In the genomic region with DNA sequence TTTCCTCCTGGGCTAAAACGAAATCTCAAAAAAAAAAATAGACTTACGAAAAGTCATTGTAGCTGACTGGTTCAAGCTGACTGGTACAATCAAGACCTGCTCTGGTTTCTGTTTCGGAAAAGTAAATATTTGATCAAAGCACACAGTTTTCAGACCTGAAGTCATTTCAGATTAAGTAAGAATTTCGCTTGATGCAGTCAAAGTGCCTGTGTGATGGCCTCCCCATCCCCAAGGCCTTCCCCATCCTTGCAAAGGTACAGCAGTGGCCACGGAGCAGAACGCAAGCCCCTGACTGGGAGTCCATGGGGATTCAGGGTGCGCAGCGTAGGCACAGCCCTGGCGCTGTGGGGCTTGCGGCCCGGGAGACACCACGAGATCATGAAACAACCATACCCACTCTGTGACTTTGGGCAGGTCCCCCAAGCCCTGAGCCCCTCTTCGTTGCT, we compare ENCODE assay signal across 9 cellular contexts. TPM values are rescaled to one million over a fixed set of nuclear protein-coding genes. Genes with fewer than 3 reads are reported as not detected.
DNase-seq lines count a peak whose midpoint lies in the region; ATAC-seq and TF ChIP-seq lines count a peak whose summit lies in the region.
"Had no signal": no experiment of that assay in that cellular context is flagged by ENCODE, and none has a peak within 500 bp of the region (broad histone marks: within the 10 kb centered on the region; RNA-seq: fewer than 3 reads in every experiment).

No MANE protein-coding gene starts in this region.

- no peaks in the 10 kb centered on the region for H3K36me3 ChIP-seq in GM23338 (ENCODE audit: insufficient read depth)
- H3K36me3 ChIP-seq in neutrophil: peaks cover 65% of the 10 kb centered on the region

- H3K27me3 ChIP-seq in GM23338 (ENCODE audit: insufficient read depth): no peaks in the 10 kb centered on the region
- H3K27me3 ChIP-seq in neutrophil: no peaks in the 10 kb centered on the region

- TF ChIP-seq CTCF in GM10248 (IDR thresholded peaks at IDR 0.05; ENCODE audit: control extremely low read depth, extremely low read depth, low read depth, missing control alignments) (no peak), GM23338 (conservative IDR thresholded peaks at IDR 0.05; ENCODE audit: low read depth in 2 of 2) (no peak), brain (conservative IDR thresholded peaks at IDR 0.05) (no peak), neutrophil (IDR thresholded peaks at IDR 0.05) (no peak)

- H3K4me3 ChIP-seq in GM23338 (no peak overlapping the region), neutrophil (ENCODE audit: low read depth in 1 of 2, low read length in 1 of 2) (no peak overlapping the region)

- peaks cover 5% of the 10 kb centered on the region for H3F3A ChIP-seq in GM23338 (replicated peaks; ENCODE audit: low read depth)

- no peaks in the 10 kb centered on the region for H3K9me3 ChIP-seq in neutrophil

- no peak overlapping the region for H3K4me3 Mint-ChIP-seq in GM23338
- H3K4me3 Mint-ChIP-seq in brain: no peak overlapping the region

- no peaks in the 10 kb centered on the region for H3K9me2 ChIP-seq in GM23338 (ENCODE audit: insufficient read depth)

- no peak overlapping the region for H2AFZ ChIP-seq in GM23338

- peak overlapping the region; percentile 60; the same call in 1 of the 2 replicates for H3K27ac Mint-ChIP-seq in GM23338
- peak overlapping the region in 4 of 5 experiments; percentile 10 to 76 (median 56) for H3K27ac Mint-ChIP-seq in brain

- no peak for ATAC-seq in GM23338
- ATAC-seq in GM21529 (IDR thresholded peaks at IDR 0.05; ENCODE audit: unreplicated experiment): no peak
- ATAC-seq in HG02870 (IDR thresholded peaks at IDR 0.05; ENCODE audit: unreplicated experiment): no peak

- no peaks in the 10 kb centered on the region for H3K36me3 Mint-ChIP-seq in GM23338 (ENCODE audit: low read depth)
- no peaks in the 10 kb centered on the region for H3K36me3 Mint-ChIP-seq in brain

- CTCF ChIA-PET in GM10248 (lab: Yijun Ruan, JAX): no interaction called here

- H4K20me1 ChIP-seq in GM23338 (replicated peaks; ENCODE audit: insufficient read depth): no peaks in the 10 kb centered on the region

- H3K27ac ChIP-seq in GM23338 (ENCODE audit: low read depth): no peak overlapping the region
- peak overlapping the region; percentile 87 for H3K27ac ChIP-seq in neutrophil

- peaks cover 9% of the 10 kb centered on the region for H3K27me3 Mint-ChIP-seq in GM23338 (ENCODE audit: insufficient read depth, low read depth, poor library complexity)
- peaks cover 6% of the 10 kb centered on the region for H3K27me3 Mint-ChIP-seq in brain

- no peaks in the 10 kb centered on the region for H3K9me3 Mint-ChIP-seq in GM23338
- H3K9me3 Mint-ChIP-seq in brain: no peaks in the 10 kb centered on the region

- H3K4me1 ChIP-seq in GM23338 (ENCODE audit: insufficient read depth) (peaks cover 30% of the 10 kb centered on the region), neutrophil (ENCODE audit: control insufficient read depth in 1 of 2, insufficient read depth in 1 of 2, low read depth in 1 of 2, low read length in 1 of 2) (peaks cover 48 to 49% of the 10 kb centered on the region in 2 experiments)

- peak; percentile 37 for DNase-seq in GM10248 (ENCODE audit: extremely low spot score)
- DNase-seq in GM23338 (ENCODE audit: low spot score): no peak
- no peak for DNase-seq in activated CD8-positive, alpha-beta memory T cell treated with anti-CD3 and anti-CD28 coated beads, Interleukin-2, amount 50 U/mL, for 4 hours
- DNase-seq in RKO (ENCODE audit: low spot score): no peak
- DNase-seq: stimulated activated naive CD4-positive, alpha-beta T cell treated with Interleukin-2 at 50 U/mL for 16 hours had no signal

- no peak overlapping the region for H3K4me2 ChIP-seq in GM23338

- no peaks in the 10 kb centered on the region for H3K79me2 ChIP-seq in GM23338 (replicated peaks; ENCODE audit: insufficient read depth)

- POLR2A ChIA-PET in GM10248 (lab: Yijun Ruan, JAX): no interaction called here

- H3K4me1 Mint-ChIP-seq in GM23338 (peaks cover 48% of the 10 kb centered on the region), brain (peaks cover 87% of the 10 kb centered on the region)

TF ChIP-seq in GM23338, 12 proteins besides CTCF, POLR2A, EP300 and RAD21 (continues in another document):
- TF ChIP-seq, protein P1, sequence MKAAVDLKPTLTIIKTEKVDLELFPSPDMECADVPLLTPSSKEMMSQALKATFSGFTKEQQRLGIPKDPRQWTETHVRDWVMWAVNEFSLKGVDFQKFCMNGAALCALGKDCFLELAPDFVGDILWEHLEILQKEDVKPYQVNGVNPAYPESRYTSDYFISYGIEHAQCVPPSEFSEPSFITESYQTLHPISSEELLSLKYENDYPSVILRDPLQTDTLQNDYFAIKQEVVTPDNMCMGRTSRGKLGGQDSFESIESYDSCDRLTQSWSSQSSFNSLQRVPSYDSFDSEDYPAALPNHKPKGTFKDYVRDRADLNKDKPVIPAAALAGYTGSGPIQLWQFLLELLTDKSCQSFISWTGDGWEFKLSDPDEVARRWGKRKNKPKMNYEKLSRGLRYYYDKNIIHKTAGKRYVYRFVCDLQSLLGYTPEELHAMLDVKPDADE (IDR thresholded peaks at IDR 0.05): no peak
- no peak for TF ChIP-seq EZH2phosphoT487 (IDR thresholded peaks at IDR 0.05; ENCODE audit: unreplicated experiment)
- no peak for TF ChIP-seq ZNF114 (CRISPR knock-in tag; IDR thresholded peaks at IDR 0.05)
- TF ChIP-seq STAT1 (IDR thresholded peaks at IDR 0.05; ENCODE audit: unreplicated experiment): no peak
- TF ChIP-seq NANOG (IDR thresholded peaks at IDR 0.05; ENCODE audit: borderline replicate concordance): no peak
- TF ChIP-seq POLR2AphosphoS5 (IDR thresholded peaks at IDR 0.05; ENCODE audit: low read depth): no peak
- TF ChIP-seq, protein P2, sequence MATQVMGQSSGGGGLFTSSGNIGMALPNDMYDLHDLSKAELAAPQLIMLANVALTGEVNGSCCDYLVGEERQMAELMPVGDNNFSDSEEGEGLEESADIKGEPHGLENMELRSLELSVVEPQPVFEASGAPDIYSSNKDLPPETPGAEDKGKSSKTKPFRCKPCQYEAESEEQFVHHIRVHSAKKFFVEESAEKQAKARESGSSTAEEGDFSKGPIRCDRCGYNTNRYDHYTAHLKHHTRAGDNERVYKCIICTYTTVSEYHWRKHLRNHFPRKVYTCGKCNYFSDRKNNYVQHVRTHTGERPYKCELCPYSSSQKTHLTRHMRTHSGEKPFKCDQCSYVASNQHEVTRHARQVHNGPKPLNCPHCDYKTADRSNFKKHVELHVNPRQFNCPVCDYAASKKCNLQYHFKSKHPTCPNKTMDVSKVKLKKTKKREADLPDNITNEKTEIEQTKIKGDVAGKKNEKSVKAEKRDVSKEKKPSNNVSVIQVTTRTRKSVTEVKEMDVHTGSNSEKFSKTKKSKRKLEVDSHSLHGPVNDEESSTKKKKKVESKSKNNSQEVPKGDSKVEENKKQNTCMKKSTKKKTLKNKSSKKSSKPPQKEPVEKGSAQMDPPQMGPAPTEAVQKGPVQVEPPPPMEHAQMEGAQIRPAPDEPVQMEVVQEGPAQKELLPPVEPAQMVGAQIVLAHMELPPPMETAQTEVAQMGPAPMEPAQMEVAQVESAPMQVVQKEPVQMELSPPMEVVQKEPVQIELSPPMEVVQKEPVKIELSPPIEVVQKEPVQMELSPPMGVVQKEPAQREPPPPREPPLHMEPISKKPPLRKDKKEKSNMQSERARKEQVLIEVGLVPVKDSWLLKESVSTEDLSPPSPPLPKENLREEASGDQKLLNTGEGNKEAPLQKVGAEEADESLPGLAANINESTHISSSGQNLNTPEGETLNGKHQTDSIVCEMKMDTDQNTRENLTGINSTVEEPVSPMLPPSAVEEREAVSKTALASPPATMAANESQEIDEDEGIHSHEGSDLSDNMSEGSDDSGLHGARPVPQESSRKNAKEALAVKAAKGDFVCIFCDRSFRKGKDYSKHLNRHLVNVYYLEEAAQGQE (IDR thresholded peaks at IDR 0.05; ENCODE audit: unreplicated experiment): no peak
- no peak for TF ChIP-seq ZNF331 (CRISPR knock-in tag; IDR thresholded peaks at IDR 0.05; ENCODE audit: low read depth)
- TF ChIP-seq JUNB (IDR thresholded peaks at IDR 0.05; ENCODE audit: unreplicated experiment): no peak
- TF ChIP-seq CREB1 (CRISPR knock-in tag; IDR thresholded peaks at IDR 0.05; ENCODE audit: low read depth): no peak
- TF ChIP-seq EZH2 (IDR thresholded peaks at IDR 0.05; ENCODE audit: low read depth, unreplicated experiment): no peak

RNA-seq across cellular contexts. Expression of a gene that starts 29.2 kb away (rescaled TPM):
- total RNA-seq in GM23338 (2014; rRNA removed; shearing (Covaris generic)): 10.9 and 11.2 TPM in 2 replicates
- polyA plus RNA-seq in GM23338 (2016; fragmentation: Nextera tagmentation; extraction: Ambion mirVana) (2.6 and 2.7 TPM in 2 replicates), brain (ENCODE audit: insufficient read depth, low read depth, low replicate concordance) (6.0 TPM)
